8 cellular contexts compared by ENCODE assay signal in genomic region chr15:76340802-76341365, GRCh38. TPM values are rescaled to one million over a fixed set of nuclear protein-coding genes. Genes with fewer than 3 reads are reported as not detected.
DNase-seq lines count a peak whose midpoint lies in the region; FAIRE-seq and TF ChIP-seq lines count a peak whose summit lies in the region.

No MANE protein-coding gene starts in this region.

- peak; percentile 68 for DNase-seq in GM19239 (ENCODE audit: insufficient read length, low spot score)
- DNase-seq in activated T-cell treated with anti-CD3 and anti-CD28 coated beads, Interleukin-2, amount 50 U/mL, for 24 hours: peak; percentile 73
- DNase-seq in hepatocyte (ENCODE audit: low spot score): peak; percentile 35
- peak; percentile 73 for DNase-seq in stimulated activated CD8-positive, alpha-beta memory T cell treated with anti-CD3 and anti-CD28 coated beads, Interleukin-4, amount 100 ng/mL, for 48 hours
- DNase-seq in DMS153 (lab: John Stamatoyannopoulos, UW): no peak
- DNase-seq in NCI-H446 treated with DMSO at 0.1 percent for 48 hours (lab: John Stamatoyannopoulos, UW): no peak
- no peak for DNase-seq in T1000 (lab: John Stamatoyannopoulos, UW)

- peak overlapping the region; percentile 30 for H3K4me3 ChIP-seq in hepatocyte

- H4K20me1 ChIP-seq in hepatocyte (ENCODE audit: insufficient read depth, poor library complexity, severe bottlenecking): peaks cover 11% of the 10 kb centered on the region

- H3K9me3 ChIP-seq in hepatocyte (ENCODE audit: low read depth): no peaks in the 10 kb centered on the region

- H3K27me3 Mint-ChIP-seq in activated T-cell treated with anti-CD3 and anti-CD28 coated beads, Interleukin-2, amount 50 U/mL, for 24 hours: peaks cover 88% of the 10 kb centered on the region

- no peaks in the 10 kb centered on the region for H3K9me3 Mint-ChIP-seq in activated T-cell treated with anti-CD3 and anti-CD28 coated beads, Interleukin-2, amount 50 U/mL, for 24 hours

- peak overlapping the region; percentile 72 for H3K4me3 Mint-ChIP-seq in activated T-cell treated with anti-CD3 and anti-CD28 coated beads, Interleukin-2, amount 50 U/mL, for 24 hours

- H3K27ac ChIP-seq in 22Rv1: no peak overlapping the region
- no peak overlapping the region for H3K27ac ChIP-seq in hepatocyte

- FAIRE-seq in GM19239 (lab: Jason Lieb, UNC): no peak

- no peaks in the 10 kb centered on the region for H3K36me3 Mint-ChIP-seq in activated T-cell treated with anti-CD3 and anti-CD28 coated beads, Interleukin-2, amount 50 U/mL, for 24 hours (ENCODE audit: low read depth)

- H3K4me1 Mint-ChIP-seq in activated T-cell treated with anti-CD3 and anti-CD28 coated beads, Interleukin-2, amount 50 U/mL, for 24 hours (ENCODE audit: low read depth): peaks cover 62% of the 10 kb centered on the region

- H3K9me2 ChIP-seq in hepatocyte (replicated peaks; ENCODE audit: insufficient read depth): no peaks in the 10 kb centered on the region

- H3K36me3 ChIP-seq in hepatocyte (replicated peaks; ENCODE audit: insufficient read depth, low read depth): no peaks in the 10 kb centered on the region

- peaks cover 36% of the 10 kb centered on the region for H3K79me2 ChIP-seq in hepatocyte

- no peak overlapping the region for H2AFZ ChIP-seq in hepatocyte

- H3K27ac Mint-ChIP-seq in activated T-cell treated with anti-CD3 and anti-CD28 coated beads, Interleukin-2, amount 50 U/mL, for 24 hours: no peak overlapping the region

- peaks cover 43% of the 10 kb centered on the region for H3K4me1 ChIP-seq in hepatocyte (ENCODE audit: insufficient read depth)

- 6% methylated on average over 32 of the region's 35 CpGs for WGBS in hepatocyte (ENCODE audit: low lambda C conversion rate, missing lambda C conversion rate)

- TF ChIP-seq CTCF in 22Rv1 (IDR thresholded peaks at IDR 0.05): peak; percentile 39; the same call in 1 of the 2 replicates
- peak; percentile 21 for TF ChIP-seq CTCF in hepatocyte (IDR thresholded peaks at IDR 0.05; ENCODE audit: poor library complexity)

- H3K27me3 ChIP-seq in hepatocyte: peaks cover 98% of the 10 kb centered on the region

- H3K4me2 ChIP-seq in hepatocyte: peak overlapping the region; percentile 97

RNA-seq across cellular contexts. Expression of gene ISL2, which starts 4.3 kb away (rescaled TPM):
- 3.9 and 5.3 TPM in 2 replicates for total RNA-seq in hepatocyte
- 3.3 and 4.7 TPM in 2 replicates for polyA plus RNA-seq in hepatocyte

RNA-seq across cellular contexts. Expression of gene ETFA, which starts 29.6 kb away (rescaled TPM):
- total RNA-seq in hepatocyte: 154 and 175 TPM in 2 replicates
- 185 and 193 TPM in 2 replicates for polyA plus RNA-seq in hepatocyte

Comparison
In these comparisons a context has a peak if more than half of its experiments do, and no peak if none do; other contexts are left out.
1. DNase-seq: peak in GM19239 (single experiment), activated T-cell treated with anti-CD3 and anti-CD28 coated beads, Interleukin-2, amount 50 U/mL, for 24 hours (single experiment), hepatocyte (single experiment) and stimulated activated CD8-positive, alpha-beta memory T cell treated with anti-CD3 and anti-CD28 coated beads, Interleukin-4, amount 100 ng/mL, for 48 hours (single experiment); none in DMS153 (single experiment), NCI-H446 treated with DMSO at 0.1 percent for 48 hours (single experiment) and T1000 (single experiment).